ENCODE assay signal across 7 cellular contexts in genomic region chr2:105114551-105114950, GRCh38.
DNase-seq lines count a peak whose midpoint lies in the region; ATAC-seq and TF ChIP-seq lines count a peak whose summit lies in the region.

No MANE protein-coding gene starts in this region.

- H3K9me2 ChIP-seq in OCI-LY1 (ENCODE audit: low read depth, low read length): no peaks in the 10 kb centered on the region

- no peaks in the 10 kb centered on the region; the same call in 1 of the 2 replicates for H3K36me3 ChIP-seq in OCI-LY1 (ENCODE audit: insufficient read depth, low read length)

- no peak overlapping the region for H3K27ac Mint-ChIP-seq in stimulated activated memory B cell treated with anti-CD40 and anti-IgM and Interleukin-4, amounts not matched to agents 10 μg/mL and 1 μg/mL and 100 μg/mL, for 72 hours

- H3K4me2 ChIP-seq in OCI-LY1 (ENCODE audit: low read length): no peak overlapping the region

- no peaks in the 10 kb centered on the region for H3K4me1 ChIP-seq in OCI-LY1 (ENCODE audit: insufficient read depth, low read length, severe bottlenecking)

- no peaks in the 10 kb centered on the region for H3F3A ChIP-seq in OCI-LY1 (ENCODE audit: insufficient read depth, low read length)

- no peak overlapping the region for H3K4me3 Mint-ChIP-seq in stimulated activated memory B cell treated with anti-CD40 and anti-IgM and Interleukin-4, amounts not matched to agents 10 μg/mL and 1 μg/mL and 100 μg/mL, for 72 hours

- no peaks in the 10 kb centered on the region for H3K27me3 Mint-ChIP-seq in stimulated activated memory B cell treated with anti-CD40 and anti-IgM and Interleukin-4, amounts not matched to agents 10 μg/mL and 1 μg/mL and 100 μg/mL, for 72 hours

- no peaks in the 10 kb centered on the region for H3K4me1 Mint-ChIP-seq in stimulated activated memory B cell treated with anti-CD40 and anti-IgM and Interleukin-4, amounts not matched to agents 10 μg/mL and 1 μg/mL and 100 μg/mL, for 72 hours

- no peak for ATAC-seq in stimulated activated memory B cell treated with anti-CD40 and anti-IgM and Interleukin-4, amounts not matched to agents 10 μg/mL and 1 μg/mL and 100 μg/mL, for 72 hours
- ATAC-seq in GM21723 (IDR thresholded peaks at IDR 0.05; ENCODE audit: unreplicated experiment): no peak

- H2AFZ ChIP-seq in OCI-LY1 (ENCODE audit: low read length): no peak overlapping the region

- TF ChIP-seq CTCF in GM12865 (IDR thresholded peaks at IDR 0.05; ENCODE audit: insufficient read depth, low read depth, low read length, missing control alignments) (peak; percentile 65), OCI-LY1 (IDR thresholded peaks at IDR 0.05; ENCODE audit: low read length) (peak; percentile 79), coronary artery (IDR thresholded peaks at IDR 0.05) (peak; percentile 58)

- H3K27ac ChIP-seq in OCI-LY1 (ENCODE audit: low read depth, low read length, poor library complexity, severe bottlenecking): no peak overlapping the region
- no peak overlapping the region for H3K27ac ChIP-seq in coronary artery

- no peaks in the 10 kb centered on the region for H3K79me2 ChIP-seq in OCI-LY1 (ENCODE audit: insufficient read depth, low read length)

- H3K27me3 ChIP-seq in OCI-LY1 (ENCODE audit: insufficient read depth, low read length): no peaks in the 10 kb centered on the region

- DNase-seq in GM12865 (ENCODE audit: low read depth) (peak; percentile 57), HT1080 (ENCODE audit: low read depth) (peak; percentile 48), coronary artery (ENCODE audit: low spot score) (no peak), medulla oblongata (ENCODE audit: extremely low spot score) (peak; percentile 77)

- H3K36me3 Mint-ChIP-seq in stimulated activated memory B cell treated with anti-CD40 and anti-IgM and Interleukin-4, amounts not matched to agents 10 μg/mL and 1 μg/mL and 100 μg/mL, for 72 hours: peaks cover 4% of the 10 kb centered on the region

- H3K9ac ChIP-seq in OCI-LY1 (ENCODE audit: low read length): no peak overlapping the region

- no peaks in the 10 kb centered on the region for H4K20me1 ChIP-seq in OCI-LY1 (ENCODE audit: insufficient read depth, low read length)

- H3K9me3 ChIP-seq in OCI-LY1 (ENCODE audit: low read length): no peaks in the 10 kb centered on the region

- no peak overlapping the region for H3K4me3 ChIP-seq in GM12865 (ENCODE audit: low read depth, low read length)
- no peak overlapping the region for H3K4me3 ChIP-seq in OCI-LY1 (ENCODE audit: low read depth, low read length, poor library complexity, severe bottlenecking)
- no peak overlapping the region for H3K4me3 ChIP-seq in coronary artery

- H3K9me3 Mint-ChIP-seq in stimulated activated memory B cell treated with anti-CD40 and anti-IgM and Interleukin-4, amounts not matched to agents 10 μg/mL and 1 μg/mL and 100 μg/mL, for 72 hours: no peaks in the 10 kb centered on the region
